In genomic region chr16:81697321-81697885, GRCh38 we compare ENCODE assay signal across 8 cellular contexts.
A peak's percentile ranks its signal among the peaks of the same experiment; 100 is the strongest.
DNase-seq lines count a peak whose midpoint lies in the region; ATAC-seq, FAIRE-seq and TF ChIP-seq lines count a peak whose summit lies in the region.

No MANE protein-coding gene starts in this region.

- no peaks in the 10 kb centered on the region for H3K4me1 ChIP-seq in DOHH2 (ENCODE audit: control insufficient read depth, low read length)
- H3K4me1 ChIP-seq in ectodermal cell (ENCODE audit: control insufficient read depth, insufficient read depth, low read length), result peaks cover 15% of the 10 kb centered on the region
- H3K4me1 ChIP-seq in thyroid gland, result peaks cover 16 to 27% of the 10 kb centered on the region in 2 donors

- no peaks in the 10 kb centered on the region for H4K20me1 ChIP-seq in DOHH2 (ENCODE audit: control insufficient read depth, insufficient read depth, low read depth, low read length)

- WGBS in ectodermal cell, 2 experiments, result 91 to 92% methylated on average over 25 of the region's 25 CpGs
- WGBS in thyroid gland, 2 donors, result 83 to 86% methylated on average over 11 to 14 of the region's 25 CpGs

- CTCF ChIA-PET in activated CD4-positive, alpha-beta T cell treated with anti-CD3 and anti-CD28 coated beads for 36 hours (lab: Charles Lee), result interaction anchor here (0.6 to 1.8 kb wide), 14 partner anchors 9 to 385 kb away, joined by 3 to 9 read pairs (median 3); no protein-coding TSS in a partner anchor

- no peaks in the 10 kb centered on the region for H3F3A ChIP-seq in DOHH2 (ENCODE audit: control insufficient read depth, insufficient read depth)

- H3K9me3 ChIP-seq in DOHH2 (ENCODE audit: control insufficient read depth, insufficient read depth, low read length) (no peaks in the 10 kb centered on the region), ectodermal cell (ENCODE audit: control insufficient read depth, low read length) (no peaks in the 10 kb centered on the region), thyroid gland (no peaks in the 10 kb centered on the region)

- peak; percentile 81 for DNase-seq in HTR-8/SVneo (ENCODE audit: insufficient read length, low spot score)
- peak; percentile 77 for DNase-seq in activated CD4-positive, alpha-beta T cell treated with anti-CD3 and anti-CD28 coated beads for 36 hours
- peak; percentile 48 for DNase-seq in mucosa of gallbladder (ENCODE audit: low spot score)
- peak; percentile 47 to 57 for DNase-seq in thyroid gland

- intact Hi-C loops in activated CD4-positive, alpha-beta T cell treated with anti-CD3 and anti-CD28 coated beads for 36 hours (cut with DNase I, micrococcal nuclease), result loop anchor here (1.0 kb wide), 3 partner anchors 74 to 331 kb away; no protein-coding TSS in a partner anchor
- intact Hi-C loops in thyroid gland (cut with DNase I), result no loop called here

- H3K4me3 ChIP-seq in DOHH2 (ENCODE audit: low read length), result no peak overlapping the region
- H3K4me3 ChIP-seq in ectodermal cell (ENCODE audit: insufficient read depth, low read depth, low read length), result no peak overlapping the region
- H3K4me3 ChIP-seq in thyroid gland (replicated peaks in 1 of 3), result no peak overlapping the region

- TF ChIP-seq CTCF in DOHH2 (IDR thresholded peaks at IDR 0.05; ENCODE audit: low read depth, low read length, poor library complexity, severe bottlenecking), result peak; percentile 71
- peak in 5 of 6 experiments; percentile 22 to 66 (median 55) for TF ChIP-seq CTCF in thyroid gland (IDR thresholded peaks at IDR 0.05)

- no peaks in the 10 kb centered on the region for H3K27me3 Mint-ChIP-seq in activated CD4-positive, alpha-beta T cell treated with anti-CD3 and anti-CD28 coated beads for 36 hours

- H3K9me2 ChIP-seq in DOHH2 (replicated peaks; ENCODE audit: control insufficient read depth, low read length), result no peaks in the 10 kb centered on the region

- H3K4me3 Mint-ChIP-seq in activated CD4-positive, alpha-beta T cell treated with anti-CD3 and anti-CD28 coated beads for 36 hours, result no peak overlapping the region

- TF ChIP-seq POLR2A in thyroid gland (IDR thresholded peaks at IDR 0.05), result no peak

- peak; percentile 68 for ATAC-seq in activated CD4-positive, alpha-beta T cell treated with anti-CD3 and anti-CD28 coated beads for 36 hours
- ATAC-seq in HG03469 (IDR thresholded peaks at IDR 0.05; ENCODE audit: unreplicated experiment) (no peak), GM18907 (IDR thresholded peaks at IDR 0.05; ENCODE audit: unreplicated experiment) (no peak)

- FAIRE-seq in HTR-8/SVneo (lab: Jason Lieb, UNC), result no peak

- H3K27ac ChIP-seq in DOHH2 (ENCODE audit: low read depth, low read length), result no peak overlapping the region
- peak overlapping the region; percentile 55 for H3K27ac ChIP-seq in ectodermal cell (ENCODE audit: insufficient read depth, low read depth, low read length, poor library complexity, severe bottlenecking)
- H3K27ac ChIP-seq in thyroid gland, result no peak overlapping the region

- H3K9me3 Mint-ChIP-seq in activated CD4-positive, alpha-beta T cell treated with anti-CD3 and anti-CD28 coated beads for 36 hours (ENCODE audit: low read depth), result no peaks in the 10 kb centered on the region

- H3K4me2 ChIP-seq in DOHH2 (ENCODE audit: low read length), result no peak overlapping the region

- H3K36me3 ChIP-seq in DOHH2 (ENCODE audit: control insufficient read depth, low read length) (no peaks in the 10 kb centered on the region), ectodermal cell (ENCODE audit: control insufficient read depth, insufficient read depth, low read length) (peaks cover 11% of the 10 kb centered on the region), thyroid gland (peaks cover 5 to 16% of the 10 kb centered on the region in 2 donors)

- no peak overlapping the region for H3K27ac Mint-ChIP-seq in activated CD4-positive, alpha-beta T cell treated with anti-CD3 and anti-CD28 coated beads for 36 hours

- POLR2A ChIA-PET in activated CD4-positive, alpha-beta T cell treated with anti-CD3 and anti-CD28 coated beads for 36 hours (lab: Charles Lee), result no interaction called here

- no peaks in the 10 kb centered on the region for H3K4me1 Mint-ChIP-seq in activated CD4-positive, alpha-beta T cell treated with anti-CD3 and anti-CD28 coated beads for 36 hours

- peaks cover 15% of the 10 kb centered on the region for H3K36me3 Mint-ChIP-seq in activated CD4-positive, alpha-beta T cell treated with anti-CD3 and anti-CD28 coated beads for 36 hours (ENCODE audit: low read depth)

- no peaks in the 10 kb centered on the region for H3K79me2 ChIP-seq in DOHH2 (ENCODE audit: control insufficient read depth, low read length)

- no peaks in the 10 kb centered on the region for H3K27me3 ChIP-seq in DOHH2 (ENCODE audit: control insufficient read depth, low read length)
- no peaks in the 10 kb centered on the region for H3K27me3 ChIP-seq in ectodermal cell (ENCODE audit: control insufficient read depth, insufficient read depth, low read length, poor library complexity, severe bottlenecking)
- no peaks in the 10 kb centered on the region for H3K27me3 ChIP-seq in thyroid gland
